11 cellular contexts compared by ENCODE assay signal in genomic region chrX:114959729-114960128, GRCh38. TPM values are rescaled to one million over a fixed set of nuclear protein-coding genes. Genes with fewer than 3 reads are reported as not detected.
DNase-seq lines count a peak whose midpoint lies in the region; ATAC-seq, FAIRE-seq and TF ChIP-seq lines count a peak whose summit lies in the region.
"Had no signal": no experiment of that assay in that cellular context is flagged by ENCODE, and none has a peak within 500 bp of the region (broad histone marks: within the 10 kb centered on the region; RNA-seq: fewer than 3 reads in every experiment).

No MANE protein-coding gene starts in this region.

- H3K36me3 ChIP-seq in adrenal gland (replicated peaks in 1 of 2) (no peaks in the 10 kb centered on the region), hepatocyte (replicated peaks; ENCODE audit: insufficient read depth, low read depth) (no peaks in the 10 kb centered on the region), vagina (no peaks in the 10 kb centered on the region)
- H3K36me3 ChIP-seq: HAP-1, sigmoid colon had no signal

- H4K20me1 ChIP-seq in hepatocyte (ENCODE audit: insufficient read depth, poor library complexity, severe bottlenecking): no peaks in the 10 kb centered on the region

- H2AFZ ChIP-seq in hepatocyte: no peak overlapping the region

- H3K27me3 ChIP-seq in adrenal gland: no peaks in the 10 kb centered on the region
- H3K27me3 ChIP-seq in hepatocyte: no peaks in the 10 kb centered on the region
- no peaks in the 10 kb centered on the region for H3K27me3 ChIP-seq in vagina
- H3K27me3 ChIP-seq: sigmoid colon had no signal

- intact Hi-C loops in adrenal gland (cut with DNase I) (no loop called here), vagina (cut with DNase I) (no loop called here)

- H3K79me2 ChIP-seq in hepatocyte: no peaks in the 10 kb centered on the region

- ATAC-seq in HG02870 (IDR thresholded peaks at IDR 0.05; ENCODE audit: unreplicated experiment): no peak

- no peak overlapping the region for H3K27ac ChIP-seq in adrenal gland
- no peak overlapping the region for H3K27ac ChIP-seq in hepatocyte
- no peak overlapping the region for H3K27ac ChIP-seq in vagina
- H3K27ac ChIP-seq: sigmoid colon had no signal

- TF ChIP-seq CTCF in adrenal gland (IDR thresholded peaks at IDR 0.05): peak; percentile 20 to 60 (median 51)
- peak; percentile 77 for TF ChIP-seq CTCF in hepatocyte (IDR thresholded peaks at IDR 0.05; ENCODE audit: poor library complexity)
- TF ChIP-seq CTCF in vagina (IDR thresholded peaks at IDR 0.05): peak in 1 of 3 experiments; percentile 27

- no peaks in the 10 kb centered on the region for H3K9me3 ChIP-seq in adrenal gland (replicated peaks in 1 of 3)
- no peaks in the 10 kb centered on the region for H3K9me3 ChIP-seq in hepatocyte (ENCODE audit: low read depth)
- H3K9me3 ChIP-seq in vagina: no peaks in the 10 kb centered on the region
- H3K9me3 ChIP-seq: HAP-1, sigmoid colon had no signal

- H3K4me1 ChIP-seq in adrenal gland (replicated peaks in 1 of 2): no peaks in the 10 kb centered on the region
- H3K4me1 ChIP-seq in hepatocyte (ENCODE audit: insufficient read depth): no peaks in the 10 kb centered on the region
- H3K4me1 ChIP-seq in vagina: no peaks in the 10 kb centered on the region
- H3K4me1 ChIP-seq: HAP-1, sigmoid colon had no signal

- no peak for TF ChIP-seq POLR2A in adrenal gland (IDR thresholded peaks at IDR 0.05)
- TF ChIP-seq POLR2A in vagina (IDR thresholded peaks at IDR 0.05): no peak

- H3K4me2 ChIP-seq in hepatocyte: no peak overlapping the region

- no peak overlapping the region for H3K4me3 ChIP-seq in adrenal gland
- no peak overlapping the region for H3K4me3 ChIP-seq in hepatocyte
- no peak overlapping the region for H3K4me3 ChIP-seq in vagina
- H3K4me3 ChIP-seq: HAP-1, sigmoid colon had no signal

- H3K9me2 ChIP-seq in hepatocyte (replicated peaks; ENCODE audit: insufficient read depth): no peaks in the 10 kb centered on the region

- peak; percentile 7 for DNase-seq in AG08396 (ENCODE audit: low spot score)
- peak; percentile 3 for DNase-seq in HCEC 1CT
- no peak for DNase-seq in adrenal gland
- peak; percentile 19 for DNase-seq in hepatocyte (ENCODE audit: low spot score)
- no peak for DNase-seq in GM19239 (ENCODE audit: insufficient read length, low spot score)
- DNase-seq in CD1c-positive myeloid dendritic cell (ENCODE audit: extremely low spot score): no peak
- no peak for DNase-seq in vagina (ENCODE audit: extremely low spot score in 2 of 2)
- DNase-seq: NCI-H2171 treated with DMSO at 0.1 percent for 48 hours, sigmoid colon had no signal

- no peak for FAIRE-seq in GM19239 (lab: Jason Lieb, UNC)

RNA-seq across cellular contexts. Expression of gene IL13RA2, which starts 57.7 kb away (rescaled TPM):
- 10 to 100 TPM in 1 of 8 donors, 1 to 10 TPM in 3, under 1 TPM in 3, not detected in 1; 0.47 to 16.0 (median 1.9) TPM for total RNA-seq in adrenal gland
- 10 to 100 TPM in 1 of 3 donors, 1 to 10 TPM in 2; 1.4 to 19.4 (median 3.9) TPM for polyA plus RNA-seq in adrenal gland
- 0.17 TPM in 1 of 2 replicates, not detected in the other for total RNA-seq in hepatocyte
- not detected in 2 replicates for polyA plus RNA-seq in hepatocyte
- total RNA-seq in vagina: 0.74 TPM

Comparison
In these comparisons a context has a peak if more than half of its experiments do, and no peak if none do; other contexts are left out.
1. DNase-seq: peak in AG08396 (single experiment), HCEC 1CT (single experiment) and hepatocyte (single experiment); none in adrenal gland (0 of 7), GM19239 (single experiment), CD1c-positive myeloid dendritic cell (single experiment) and vagina (0 of 2).